Comparison of ENCODE assay signal across 27 cellular contexts in the genomic region with DNA sequence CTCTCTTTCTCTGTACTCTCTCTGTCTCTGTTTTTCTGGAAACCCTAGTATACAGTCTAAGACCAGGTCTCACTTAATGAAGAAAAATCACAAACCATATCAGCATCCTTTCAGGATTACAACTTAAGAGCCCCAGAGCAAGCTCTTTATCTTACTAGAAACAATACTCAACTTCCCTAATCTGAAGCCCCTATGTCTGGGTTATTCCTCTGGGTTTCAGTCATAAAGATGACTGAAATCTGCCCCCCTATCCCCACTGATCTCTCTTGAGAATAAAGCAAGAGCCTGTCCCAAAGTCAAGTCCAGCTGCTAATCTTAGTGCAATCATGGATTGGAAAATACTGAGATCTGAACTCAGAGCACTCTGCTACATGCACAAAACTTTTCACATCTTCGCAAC. TPM values are rescaled to one million over a fixed set of nuclear protein-coding genes. Genes with fewer than 3 reads are reported as not detected.
DNase-seq lines count a peak whose midpoint lies in the region; ATAC-seq and TF ChIP-seq lines count a peak whose summit lies in the region.
"Had no signal": no experiment of that assay in that cellular context is flagged by ENCODE, and none has a peak within 500 bp of the region (broad histone marks: within the 10 kb centered on the region; RNA-seq: fewer than 3 reads in every experiment).

No MANE protein-coding gene starts in this region.

- H3K27ac ChIP-seq in KMS-11 (no peak overlapping the region), coronary artery (peak overlapping the region; percentile 52 to 57), thoracic aorta (peak overlapping the region; percentile 9 to 61), WERI-Rb-1 (no peak overlapping the region)
- H3K27ac ChIP-seq: RWPE1, SK-N-MC had no signal

- H3K79me2 ChIP-seq in KMS-11 (ENCODE audit: insufficient read depth, low read depth) = no peaks in the 10 kb centered on the region

- no peak overlapping the region for H2AFZ ChIP-seq in KMS-11 (ENCODE audit: low read depth)

- H3K27me3 ChIP-seq in KMS-11 (ENCODE audit: insufficient read depth, low read depth) (0 out of 2 replicates have a peak, but pooled peaks cover 3% of the 10 kb centered on the region), thoracic aorta (replicated peaks; ENCODE audit: insufficient read depth) (no peaks in the 10 kb centered on the region), WERI-Rb-1 (ENCODE audit: insufficient read depth, low read depth, severe bottlenecking) (no peaks in the 10 kb centered on the region)

- H3K4me3 ChIP-seq in KMS-11 (IDR thresholded peaks at IDR 0.05; ENCODE audit: insufficient read depth, low read depth, low read length) (no peak overlapping the region), coronary artery (no peak overlapping the region), thoracic aorta (no peak overlapping the region), WERI-Rb-1 (ENCODE audit: low read depth, low read length) (no peak overlapping the region)
- H3K4me3 ChIP-seq: SK-N-MC had no signal

- TF ChIP-seq CTCF in KMS-11 (conservative IDR thresholded peaks at IDR 0.05; ENCODE audit: low read depth, low read length) (no peak), coronary artery (IDR thresholded peaks at IDR 0.05) (no peak), thoracic aorta (IDR thresholded peaks at IDR 0.05) (no peak), WERI-Rb-1 (IDR thresholded peaks at IDR 0.05; ENCODE audit: low read depth, low read length) (no peak)

- H3K9ac ChIP-seq in KMS-11 = no peak overlapping the region

- H3K9me3 ChIP-seq in thoracic aorta = no peaks in the 10 kb centered on the region
- no peaks in the 10 kb centered on the region for H3K9me3 ChIP-seq in WERI-Rb-1 (ENCODE audit: severe bottlenecking)

- H3K36me3 ChIP-seq in KMS-11 (ENCODE audit: insufficient read depth) (no peaks in the 10 kb centered on the region), thoracic aorta (no peaks in the 10 kb centered on the region), WERI-Rb-1 (no peaks in the 10 kb centered on the region)

- DNase-seq in coronary artery (ENCODE audit: low spot score) (no peak), thoracic aorta (ENCODE audit: low spot score) (no peak), WERI-Rb-1 (no peak), SIG-M5 treated with dmso at 0.1 percent for 504 hours (lab: John Stamatoyannopoulos, UW; ENCODE audit: unreplicated experiment) (no peak), pons (ENCODE audit: low spot score) (no peak)
- DNase-seq: C1 segment of cervical spinal cord; CD4-positive, alpha-beta memory T cell; COR-L47; DMS 273 treated with DMSO at 0.1 percent for 48 hours; DMS79; EL; GDM1; H7; KG1; NCI-H1048; NCI-H1417; NCI-H1694 treated with DMSO at 0.1 percent for 48 hours; NCI-H2081; NCI-H2227 treated with DMSO at 0.1 percent for 48 hours; NCI-H526 treated with DMSO at 0.1 percent for 48 hours; SHP77 treated with DMSO at 0.1 percent for 48 hours; SW 1271 had no signal

- peak overlapping the region; percentile 69 for H3K4me2 ChIP-seq in KMS-11

- H4K20me1 ChIP-seq in KMS-11 (ENCODE audit: insufficient read depth) = no peaks in the 10 kb centered on the region

- ATAC-seq in GM18868 (IDR thresholded peaks at IDR 0.05; ENCODE audit: unreplicated experiment) = peak; percentile 33
- no peak for ATAC-seq in thoracic aorta (ENCODE audit: insufficient number of reproducible peaks, low FRiP score, low read depth)
- ATAC-seq: Panc1 had no signal

- H3K4me1 ChIP-seq in KMS-11 (ENCODE audit: low read depth, poor library complexity, severe bottlenecking) (peaks cover 45% of the 10 kb centered on the region), thoracic aorta (ENCODE audit: control insufficient read depth in 1 of 2, low read depth in 2 of 2) (peaks cover 17 to 37% of the 10 kb centered on the region in 2 donors)

RNA-seq across cellular contexts. Expression of gene PICALM, which starts 53.9 kb away (rescaled TPM):
- 100 to 1,000 TPM; 395 to 488 TPM for total RNA-seq in thoracic aorta

Comparison
In these comparisons a context has a peak if more than half of its experiments do, and no peak if none do; other contexts are left out.
1. H3K27ac ChIP-seq: peak in coronary artery (2 of 2) and thoracic aorta (2 of 2); none in KMS-11 (single experiment) and WERI-Rb-1 (single experiment).